ENCODE assay signal across 28 cellular contexts in genomic region chr2:196390243-196391148, GRCh38.
A peak's percentile ranks its signal among the peaks of the same experiment; 100 is the strongest.
DNase-seq lines count a peak whose midpoint lies in the region; ATAC-seq and TF ChIP-seq lines count a peak whose summit lies in the region.
"Had no signal": no experiment of that assay in that cellular context is flagged by ENCODE, and none has a peak within 500 bp of the region (broad histone marks: within the 10 kb centered on the region; RNA-seq: fewer than 3 reads in every experiment).

No MANE protein-coding gene starts in this region.

- H3K4me1 ChIP-seq in DND-41 (ENCODE audit: insufficient read depth, low read length) = no peaks in the 10 kb centered on the region
- H3K4me1 ChIP-seq: BE2C, right lobe of liver, uterus had no signal

- H3K4me3 ChIP-seq in DND-41 (ENCODE audit: low read depth in 1 of 2, low read length in 2 of 2) (no peak overlapping the region), fibroblast of pulmonary artery (replicated peaks; ENCODE audit: low read depth, low read length) (no peak overlapping the region)
- H3K4me3 ChIP-seq: ovary, right lobe of liver, SJSA1, uterus had no signal

- ATAC-seq in DND-41 (ENCODE audit: insufficient read depth, low read depth) (no peak), GM21786 (IDR thresholded peaks at IDR 0.05; ENCODE audit: unreplicated experiment) (peak; percentile 45), GM19328 (IDR thresholded peaks at IDR 0.05; ENCODE audit: unreplicated experiment) (no peak)
- ATAC-seq: naive thymus-derived CD4-positive, alpha-beta T cell; Panc1; right lobe of liver had no signal

- no peak overlapping the region for H3K4me2 ChIP-seq in DND-41 (ENCODE audit: insufficient read depth, low read length)

- TF ChIP-seq CTCF in DND-41 (IDR thresholded peaks at IDR 0.05; ENCODE audit: borderline replicate concordance, extremely low read depth, low read length, poor library complexity, severe bottlenecking) (no peak), fibroblast of pulmonary artery (IDR thresholded peaks at IDR 0.05; ENCODE audit: low read length, missing control alignments) (no peak)

- no peak overlapping the region for H3K27ac ChIP-seq in DND-41 (ENCODE audit: low read length)
- H3K27ac ChIP-seq: ovary, right lobe of liver, SJSA1, uterus had no signal

- H3K27me3 ChIP-seq in DND-41 (ENCODE audit: insufficient read depth, low read length, poor library complexity) = no peaks in the 10 kb centered on the region
- H3K27me3 ChIP-seq: BE2C, ovary, right lobe of liver, SJSA1, uterus had no signal

- no peaks in the 10 kb centered on the region for H3K36me3 ChIP-seq in DND-41 (ENCODE audit: insufficient read depth, low read length)
- H3K36me3 ChIP-seq: BE2C, ovary, right lobe of liver, SJSA1, uterus had no signal

- 0 out of 2 replicates have a peak overlapping the region, but pooled peaks have one; percentile 5 for H2AFZ ChIP-seq in DND-41 (ENCODE audit: low read depth, low read length)

- no peaks in the 10 kb centered on the region for H3K9me3 ChIP-seq in DND-41 (ENCODE audit: insufficient read depth, low read length, severe bottlenecking)
- H3K9me3 ChIP-seq: BE2C, ovary, right lobe of liver, SJSA1, uterus had no signal

- no peaks in the 10 kb centered on the region for H3K79me2 ChIP-seq in DND-41 (ENCODE audit: insufficient read depth, low read length)

- no peak overlapping the region for H3K9ac ChIP-seq in DND-41 (ENCODE audit: low read depth, low read length)

- no peaks in the 10 kb centered on the region for H4K20me1 ChIP-seq in DND-41 (ENCODE audit: insufficient read depth, low read length)

- DNase-seq in DND-41 = no peak
- DNase-seq in NCI-H526 treated with DMSO at 0.1 percent for 48 hours (lab: John Stamatoyannopoulos, UW) = peak; percentile 84
- DNase-seq in fibroblast of pulmonary artery (ENCODE audit: low read depth) = peak; percentile 43
- DNase-seq in NCI-H1092 (lab: John Stamatoyannopoulos, UW) = no peak
- DNase-seq in CD1c-positive myeloid dendritic cell (ENCODE audit: extremely low spot score) = no peak
- DNase-seq in activated CD4-positive, alpha-beta T cell treated with anti-CD3 and anti-CD28 coated beads, Interleukin-2, amount 50 U/mL, for 4 hours = no peak
- DNase-seq: activated B cell treated with CpG ODN at 0.5 μM for 24 hours; activated CD4-positive, alpha-beta memory T cell treated with anti-CD3 and anti-CD28 coated beads, Interleukin-2, amount 10 ng/mL, durations not matched to agents 7 days and 5 days; activated gamma-delta T cell treated with Interleukin-2 at 50 U/mL for 16 hours; activated T-cell treated with anti-CD3 and anti-CD28 coated beads for 4 hours; BE2C; caudate nucleus; COR-L47; H7; KBM-7; mesendoderm; naive thymus-derived CD4-positive, alpha-beta T cell; NCI-H187; NCI-H345; ovary; right lobe of liver; substantia nigra; T-helper 9 cell; uterus had no signal

Comparison
In these comparisons a context has a peak if more than half of its experiments do, and no peak if none do; other contexts are left out.
1. DNase-seq: peak in NCI-H526 treated with DMSO at 0.1 percent for 48 hours (single experiment) and fibroblast of pulmonary artery (single experiment); none in DND-41 (single experiment), NCI-H1092 (single experiment), CD1c-positive myeloid dendritic cell (single experiment) and activated CD4-positive, alpha-beta T cell treated with anti-CD3 and anti-CD28 coated beads, Interleukin-2, amount 50 U/mL, for 4 hours (0 of 2).